Comparison of ENCODE assay signal across 25 cellular contexts in genomic region chr7:142974618-142975017, GRCh38. TPM values are rescaled to one million over a fixed set of nuclear protein-coding genes. Genes with fewer than 3 reads are reported as not detected.
"Had no signal": no experiment of that assay in that cellular context is flagged by ENCODE, and none has a peak within 500 bp of the region (broad histone marks: within the 10 kb centered on the region; RNA-seq: fewer than 3 reads in every experiment).

No MANE protein-coding gene starts in this region.

- H3K36me3 ChIP-seq: MG63, SJCRH30 had no signal

- H3K4me3 ChIP-seq: MG63, SJCRH30 had no signal

- DNase-seq: Karpas-422, KG1, MG63, NCI-H1092, NCI-H1105 treated with DMSO at 0.1 percent for 48 hours, NCI-H1417 treated with DMSO at 0.1 percent for 48 hours, NCI-H146, NCI-H1694 treated with DMSO at 0.1 percent for 48 hours, NCI-H1930, NCI-H2081, NCI-H2107, NCI-H2227 treated with DMSO at 0.1 percent for 48 hours, NCI-H524, NCI-H526 treated with DMSO at 0.1 percent for 48 hours, NCI-H748 treated with DMSO at 0.1 percent for 48 hours, PC-3, SHP77 treated with DMSO at 0.1 percent for 48 hours, SJCRH30 had no signal

- H3K4me1 ChIP-seq: SJCRH30 had no signal

- H3K9me3 ChIP-seq: MG63, SJCRH30 had no signal

- ATAC-seq: Panc1, PC-3, Right ventricle myocardium inferior, SK-N-SH treated with all-trans-retinoic acid at 6 μM for 48 hours had no signal

- H3K27me3 ChIP-seq: MG63, SJCRH30 had no signal

- H3K27ac ChIP-seq: SJCRH30 had no signal

RNA-seq across cellular contexts. Expression of gene KEL, which starts 12.5 kb away (rescaled TPM):
- total RNA-seq: RPMI7951 had no signal

RNA-seq across cellular contexts. Expression of gene LLCFC1, which starts 35.3 kb away (rescaled TPM):
- total RNA-seq: HT-29, NCI-H460, OCI-LY7, PC-3, Right ventricle myocardium inferior, RPMI7951, SJCRH30 had no signal

RNA-seq across cellular contexts. Expression of gene TRPV5, which starts 41.1 kb away (rescaled TPM):
- total RNA-seq: HT-29, NCI-H460, PC-3, Right ventricle myocardium inferior, RPMI7951, SJCRH30 had no signal

RNA-seq across cellular contexts. Expression of gene OR9A2, which starts 52.3 kb away (rescaled TPM):
- total RNA-seq: HT-29, NCI-H460, PC-3, Right ventricle myocardium inferior, RPMI7951, SJCRH30 had no signal
